In genomic region chr3:45665101-45665572, GRCh38 we compare ENCODE assay signal across 8 cellular contexts. TPM values are rescaled to one million over a fixed set of nuclear protein-coding genes. Genes with fewer than 3 reads are reported as not detected.
DNase-seq lines count a peak whose midpoint lies in the region; ATAC-seq and TF ChIP-seq lines count a peak whose summit lies in the region.

No MANE protein-coding gene starts in this region.

- peak overlapping the region; percentile 76 for H3K4me3 Mint-ChIP-seq in activated T-cell treated with anti-CD3 and anti-CD28 coated beads, Interleukin-2, amount 50 U/mL, for 4 hours

- H3K9me3 Mint-ChIP-seq in activated T-cell treated with anti-CD3 and anti-CD28 coated beads, Interleukin-2, amount 50 U/mL, for 4 hours = no peaks in the 10 kb centered on the region

- POLR2A ChIA-PET in A673 (lab: Charles Lee; ENCODE audit: low non-redundant PET) = no interaction called here

- H3K4me1 ChIP-seq in A673 (ENCODE audit: insufficient read depth, low read length, poor library complexity, severe bottlenecking) = peaks cover 14% of the 10 kb centered on the region
- H3K4me1 ChIP-seq in prostate gland (replicated peaks) = peaks cover 6% of the 10 kb centered on the region

- ATAC-seq in activated T-cell treated with anti-CD3 and anti-CD28 coated beads, Interleukin-2, amount 50 U/mL, for 4 hours = peak in 1 of 2 donors; percentile 5
- ATAC-seq in HG03175 (IDR thresholded peaks at IDR 0.05; ENCODE audit: unreplicated experiment) = no peak

- peak; percentile 28 for DNase-seq in A673 (ENCODE audit: low spot score)
- DNase-seq in GM13977 (ENCODE audit: low spot score) = peak; percentile 41
- DNase-seq in NCI-H748 treated with DMSO at 0.1 percent for 48 hours (lab: John Stamatoyannopoulos, UW) = peak; percentile 17
- DNase-seq in activated T-cell treated with anti-CD3 and anti-CD28 coated beads, Interleukin-2, amount 50 U/mL, for 4 hours = peak; percentile 44
- DNase-seq in fibroblast of the aortic adventitia (ENCODE audit: low read depth) = no peak
- peak; percentile 83 for DNase-seq in prostate gland (ENCODE audit: low spot score)
- DNase-seq in globus pallidus (ENCODE audit: low spot score) = no peak

- H3K36me3 Mint-ChIP-seq in activated T-cell treated with anti-CD3 and anti-CD28 coated beads, Interleukin-2, amount 50 U/mL, for 4 hours (ENCODE audit: insufficient read depth) = peaks cover 22% of the 10 kb centered on the region

- no peak for TF ChIP-seq POLR2A in prostate gland (IDR thresholded peaks at IDR 0.05)

- CTCF ChIA-PET in A673 (lab: Charles Lee) = no interaction called here

- no peaks in the 10 kb centered on the region for H3K27me3 Mint-ChIP-seq in activated T-cell treated with anti-CD3 and anti-CD28 coated beads, Interleukin-2, amount 50 U/mL, for 4 hours (ENCODE audit: low read depth)

- TF ChIP-seq CTCF in A673 (conservative IDR thresholded peaks at IDR 0.05; ENCODE audit: low read depth, low read length) (peak; percentile 27; the same call in 1 of the 2 replicates), GM13977 (IDR thresholded peaks at IDR 0.05; ENCODE audit: extremely low read depth, insufficient read depth, missing control alignments) (peak; percentile 63), fibroblast of the aortic adventitia (IDR thresholded peaks at IDR 0.05; ENCODE audit: insufficient read depth, low read length) (peak; percentile 31), prostate gland (IDR thresholded peaks at IDR 0.05) (peak in 3 of 4 experiments; percentile 60 to 75 (median 72))

- no peak overlapping the region for H3K4me3 ChIP-seq in A673 (ENCODE audit: low read depth, low read length, poor library complexity, severe bottlenecking)
- H3K4me3 ChIP-seq in fibroblast of the aortic adventitia (ENCODE audit: low read depth, low read length) = no peak overlapping the region
- H3K4me3 ChIP-seq in prostate gland = peak overlapping the region in 1 of 2 donors; percentile 35

- in situ Hi-C loops in GM13977 (cut with MboI; ENCODE audit: low pct_unique_long_range_greater_than_20kb, low sequenced_read_pairs, unreplicated experiment) = loop anchor here (25.0 kb wide), 1 partner anchor 628 kb away; the partner anchor contains the start of gene CLEC3B

- intact Hi-C loops in A673 (cut with micrococcal nuclease; ENCODE audit: unreplicated experiment) = no loop called here
- intact Hi-C loops in prostate gland (cut with DNase I) = loop anchor here (10.0 kb wide), 1 partner anchor 440 kb away; the partner anchor contains the start of gene TMEM158

- no TSS peak for BruUV-seq in A673 (replicated peaks; lab: Mats Ljungman, UMichigan)

- H3K27ac ChIP-seq in A673 (ENCODE audit: low read depth, low read length, poor library complexity, severe bottlenecking) = no peak overlapping the region
- H3K27ac ChIP-seq in prostate gland = peak overlapping the region; percentile 60 to 63

- WGBS in prostate gland = 51% methylated on average over 9 of the region's 9 CpGs

- H3K4me1 Mint-ChIP-seq in activated T-cell treated with anti-CD3 and anti-CD28 coated beads, Interleukin-2, amount 50 U/mL, for 4 hours (ENCODE audit: low read depth) = peaks cover 51% of the 10 kb centered on the region

- H3K27me3 ChIP-seq in A673 (replicated peaks; ENCODE audit: insufficient read depth, low read depth, low read length, poor library complexity) = no peaks in the 10 kb centered on the region
- H3K27me3 ChIP-seq in prostate gland (replicated peaks; ENCODE audit: insufficient read depth) = no peaks in the 10 kb centered on the region

- H3K9me3 ChIP-seq in A673 (ENCODE audit: low read depth, low read length, poor library complexity, severe bottlenecking) = no peaks in the 10 kb centered on the region
- H3K9me3 ChIP-seq in prostate gland = no peaks in the 10 kb centered on the region

- H3K36me3 ChIP-seq in A673 (ENCODE audit: insufficient read depth, low read length, poor library complexity, severe bottlenecking) (peaks cover 5% of the 10 kb centered on the region), prostate gland (no peaks in the 10 kb centered on the region)

RNA-seq across cellular contexts. Expression of gene SACM1L, which starts 24.1 kb away (rescaled TPM):
- total RNA-seq in A673 (2021) (29.8 and 32.8 TPM in 2 replicates), fibroblast of the aortic adventitia (ENCODE audit: low replicate concordance) (18.5 and 30.7 TPM in 2 replicates), prostate gland (10 to 100 TPM; 56.6 to 62.8 TPM)
- 10 to 100 TPM; 48.8 to 52.5 (median 49.2) TPM for total RNA-seq in activated T-cell treated with anti-CD3 and anti-CD28 coated beads, Interleukin-2, amount 50 U/mL, for 4 hours

Comparison
In these comparisons a context has a peak if more than half of its experiments do, and no peak if none do; other contexts are left out.
1. DNase-seq: peak in A673 (single experiment), GM13977 (single experiment), NCI-H748 treated with DMSO at 0.1 percent for 48 hours (single experiment), activated T-cell treated with anti-CD3 and anti-CD28 coated beads, Interleukin-2, amount 50 U/mL, for 4 hours (single experiment) and prostate gland (single experiment); none in fibroblast of the aortic adventitia (single experiment) and globus pallidus (single experiment).
2. Peak in every context shown above with its lines, with median percentiles within 50 percentile points of each other: CTCF ChIP-seq.